Comparison of ENCODE assay signal across 24 cellular contexts in the genomic region with DNA sequence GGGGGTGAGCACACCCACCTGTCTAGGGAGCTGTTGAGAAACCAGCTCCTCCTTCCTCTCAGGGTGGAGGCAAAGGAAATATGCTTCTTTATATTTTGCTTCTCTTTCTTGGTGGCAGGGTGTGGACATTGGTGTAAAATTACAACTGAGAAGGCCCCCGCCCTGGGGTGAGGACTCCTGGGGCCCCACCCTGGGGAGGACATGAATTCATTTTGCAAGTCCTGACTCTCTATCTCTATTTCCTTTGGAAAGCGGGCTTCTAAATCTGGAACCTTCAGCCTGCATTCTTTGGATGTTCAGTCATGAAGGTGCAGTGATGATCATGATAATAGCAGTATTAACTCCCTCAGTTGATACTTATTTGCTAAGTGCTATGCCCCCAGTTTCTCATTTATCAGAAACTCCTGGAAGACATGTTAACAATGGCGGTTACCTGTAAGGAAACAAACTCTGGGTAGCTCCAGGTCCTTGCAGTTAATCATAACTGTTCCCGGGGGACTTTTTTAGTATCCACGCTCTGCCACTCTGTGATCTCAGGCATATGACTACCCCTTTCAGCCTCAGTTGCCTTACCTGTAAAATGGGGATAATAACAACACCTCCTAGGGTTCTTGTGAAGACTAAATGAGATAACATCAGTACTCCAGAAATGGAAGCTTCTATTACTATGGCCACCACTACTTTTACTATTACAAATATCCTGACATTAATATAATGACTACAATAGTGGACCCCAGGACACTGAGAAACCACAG. TPM values are rescaled to one million over a fixed set of nuclear protein-coding genes. Genes with fewer than 3 reads are reported as not detected.
DNase-seq lines count a peak whose midpoint lies in the region; ATAC-seq and TF ChIP-seq lines count a peak whose summit lies in the region.
"Had no signal": no experiment of that assay in that cellular context is flagged by ENCODE, and none has a peak within 500 bp of the region (broad histone marks: within the 10 kb centered on the region; RNA-seq: fewer than 3 reads in every experiment).

No MANE protein-coding gene starts in this region.

- WGBS in mammary epithelial cell (ENCODE audit: low coverage, missing lambda C conversion rate) = 69% methylated on average over 5 of the region's 5 CpGs
- 83% methylated on average over 5 of the region's 5 CpGs for WGBS in urinary bladder

- peak overlapping the region; percentile 24 for H3K9ac ChIP-seq in mammary epithelial cell (ENCODE audit: insufficient read depth, low read length)

- peak overlapping the region; percentile 38 for H2AFZ ChIP-seq in mammary epithelial cell (ENCODE audit: low read depth, low read length)

- no peaks in the 10 kb centered on the region for H4K20me1 ChIP-seq in mammary epithelial cell (ENCODE audit: insufficient read depth, low read length)

- no peaks in the 10 kb centered on the region for H3K27me3 Mint-ChIP-seq in MCF 10A (ENCODE audit: insufficient read depth, unreplicated experiment)
- no peaks in the 10 kb centered on the region for H3K27me3 Mint-ChIP-seq in mesothelial cell of epicardium (ENCODE audit: low read depth)

- intact Hi-C loops in MCF 10A (cut with micrococcal nuclease) (no loop called here), breast epithelium (cut with DNase I; ENCODE audit: low total_unique reads) (no loop called here), mammary epithelial cell (cut with micrococcal nuclease) (no loop called here)

- peaks cover 37% of the 10 kb centered on the region for H3K4me1 Mint-ChIP-seq in MCF 10A (ENCODE audit: insufficient read depth, unreplicated experiment)
- peaks cover 22% of the 10 kb centered on the region for H3K4me1 Mint-ChIP-seq in mesothelial cell of epicardium

- no peak for TF ChIP-seq POLR2A in breast epithelium (IDR thresholded peaks at IDR 0.05)

- H3K9me3 Mint-ChIP-seq in MCF 10A (ENCODE audit: unreplicated experiment) (no peaks in the 10 kb centered on the region), mesothelial cell of epicardium (no peaks in the 10 kb centered on the region)

- DNase-seq in MCF 10A (ENCODE audit: unreplicated experiment) (no peak), breast epithelium (ENCODE audit: low spot score in 2 of 2) (no peak), mammary epithelial cell (peak; percentile 86), mesothelial cell of epicardium (ENCODE audit: low spot score in 2 of 2, unreplicated experiment in 2 of 2) (no peak), NCI-H2227 (lab: John Stamatoyannopoulos, UW; ENCODE audit: unreplicated experiment) (no peak), NCI-H2171 (lab: John Stamatoyannopoulos, UW) (no peak)
- DNase-seq: activated CD4-positive, alpha-beta T cell treated with anti-CD3 and anti-CD28 coated beads for 1 hour; activated naive CD4-positive, alpha-beta T cell treated with anti-CD3 and anti-CD28 coated beads, Interleukin-2, amount 50 U/mL, for 16 hours; activated T-cell treated with anti-CD3 and anti-CD28 coated beads, Interleukin-2, amount 50 U/mL, for 48 hours; aorta; C1 segment of cervical spinal cord; cerebellar nuclear complex; effector CD8-positive, alpha-beta T cell; NCI-H1436 treated with DMSO at 0.1 percent for 48 hours; NCI-H2171 treated with DMSO at 0.1 percent for 48 hours; NCI-H82; stimulated activated CD4-positive, alpha-beta T cell treated with anti-CD3 and anti-CD28 coated beads, Interleukin-12 subunit alpha, Interleukin-12 subunit beta, amount 100 ng/mL, for 4 hours; stimulated activated CD8-positive, alpha-beta memory T cell treated with anti-CD3 and anti-CD28 coated beads, Interleukin-4, amount 100 ng/mL, for 48 hours had no signal

- H3K4me3 Mint-ChIP-seq in MCF 10A (ENCODE audit: unreplicated experiment) (peak overlapping the region; percentile 42), mesothelial cell of epicardium (no peak overlapping the region)

- dilution Hi-C loops in mammary epithelial cell (cut with HindIII; ENCODE audit: low sequenced_read_pairs) = no loop called here

- ATAC-seq in GM21526 (IDR thresholded peaks at IDR 0.05; ENCODE audit: low FRiP score, unreplicated experiment) = no peak
- ATAC-seq: left lobe of liver, Panc1 had no signal

- H3K79me2 ChIP-seq in mammary epithelial cell (ENCODE audit: insufficient read depth, low read length) = no peaks in the 10 kb centered on the region

- in situ Hi-C loops in mammary epithelial cell (cut with MboI; ENCODE audit: low sequenced_read_pairs in 2 of 2) = no loop called here

- CTCF ChIA-PET in MCF 10A (lab: Yijun Ruan, JAX) = interaction anchor here (0.7 to 1.1 kb wide), 4 partner anchors 10 to 29 kb away, joined by 3 to 5 read pairs (median 4); no protein-coding TSS in a partner anchor
- CTCF ChIA-PET in mammary epithelial cell (lab: Charles Lee; ENCODE audit: low non-redundant PET) = interaction anchor here (0.6 kb wide), 1 partner anchor 40 kb away, joined by 3 read pairs; no protein-coding TSS in a partner anchor

- H3K4me3 ChIP-seq in breast epithelium (no peak overlapping the region), mammary epithelial cell (replicated peaks in 1 of 3; ENCODE audit: insufficient read depth in 1 of 3, low read depth in 2 of 3, low read length in 3 of 3) (no peak overlapping the region), urinary bladder (ENCODE audit: low read depth, low read length) (no peak overlapping the region)
- H3K4me3 ChIP-seq: SK-N-MC had no signal

- H3K27ac ChIP-seq in breast epithelium = no peak overlapping the region
- peak overlapping the region; percentile 96 for H3K27ac ChIP-seq in mammary epithelial cell (ENCODE audit: insufficient read depth, low read depth, low read length)
- peak overlapping the region; percentile 31 for H3K27ac ChIP-seq in urinary bladder (ENCODE audit: low read depth)
- H3K27ac ChIP-seq: neutrophil, SK-N-MC had no signal

- no peaks in the 10 kb centered on the region for H3K36me3 ChIP-seq in breast epithelium
- H3K36me3 ChIP-seq in mammary epithelial cell (ENCODE audit: insufficient read depth, low read length) = no peaks in the 10 kb centered on the region
- H3K36me3 ChIP-seq in urinary bladder (ENCODE audit: insufficient read depth) = no peaks in the 10 kb centered on the region
- H3K36me3 ChIP-seq: neutrophil had no signal

- peaks cover 7% of the 10 kb centered on the region for H3K36me3 Mint-ChIP-seq in MCF 10A (ENCODE audit: insufficient read depth, unreplicated experiment)
- no peaks in the 10 kb centered on the region for H3K36me3 Mint-ChIP-seq in mesothelial cell of epicardium

- no peak overlapping the region for H3K4me2 ChIP-seq in mammary epithelial cell (ENCODE audit: insufficient read depth, low read depth, low read length)

- no peaks in the 10 kb centered on the region for H3K9me3 ChIP-seq in breast epithelium
- no peaks in the 10 kb centered on the region for H3K9me3 ChIP-seq in mammary epithelial cell (replicated peaks; ENCODE audit: insufficient read depth, low read length)
- H3K9me3 ChIP-seq: neutrophil had no signal

- H3K27me3 ChIP-seq in breast epithelium (no peaks in the 10 kb centered on the region), mammary epithelial cell (ENCODE audit: insufficient read depth, low read length) (no peaks in the 10 kb centered on the region)
- H3K27me3 ChIP-seq: neutrophil had no signal

- peak overlapping the region; percentile 92 for H3K27ac Mint-ChIP-seq in MCF 10A (ENCODE audit: low read depth, unreplicated experiment)
- peak overlapping the region; percentile 89 for H3K27ac Mint-ChIP-seq in mesothelial cell of epicardium

- POLR2A ChIA-PET in MCF 10A (lab: Yijun Ruan, JAX) = interaction anchor here (0.6 to 2.8 kb wide), 6 partner anchors 10 to 46 kb away, joined by 3 to 14 read pairs (median 4); no protein-coding TSS in a partner anchor

- H3K4me1 ChIP-seq in breast epithelium (peaks cover 0 to 8% of the 10 kb centered on the region in 2 donors), mammary epithelial cell (ENCODE audit: insufficient read depth, low read length) (peaks cover 50% of the 10 kb centered on the region), urinary bladder (ENCODE audit: insufficient read depth) (no peaks in the 10 kb centered on the region)

- BruUV-seq in MCF 10A (replicated peaks; lab: Mats Ljungman, UMichigan) (no TSS peak), mammary epithelial cell (replicated peaks; lab: Mats Ljungman, UMichigan) (TSS peak; percentile 30)

- TF ChIP-seq CTCF in MCF 10A (IDR thresholded peaks at IDR 0.05; ENCODE audit: unreplicated experiment) = no peak
- TF ChIP-seq CTCF in breast epithelium (IDR thresholded peaks at IDR 0.05) = no peak
- TF ChIP-seq CTCF in mammary epithelial cell (conservative IDR thresholded peaks at IDR 0.05 in 1 of 2, IDR thresholded peaks at IDR 0.05 in 1 of 2; ENCODE audit: extremely low read depth in 1 of 2, insufficient read depth in 1 of 2, low read depth in 1 of 2, low read length in 2 of 2) = no peak
- TF ChIP-seq CTCF in mesothelial cell of epicardium (IDR thresholded peaks at IDR 0.05; ENCODE audit: unreplicated experiment) = no peak

RNA-seq across cellular contexts. Expression of gene FLNB, which starts 7.3 kb away (rescaled TPM):
- 580 and 593 TPM in 2 replicates for total RNA-seq in MCF 10A (2022)
- total RNA-seq in breast epithelium = 100 to 1,000 TPM in 2 of 3 donors, 10 to 100 TPM in 1; 40.3 to 242 (median 164) TPM
- total RNA-seq in mammary epithelial cell = 1,000 to 10,000 TPM in 1 of 2 donors, 100 to 1,000 TPM in 1; 930 to 1,038 TPM
- polyA plus RNA-seq in mammary epithelial cell = 415 TPM
- 1,694 TPM for polyA minus RNA-seq in mammary epithelial cell
- total RNA-seq in mesothelial cell of epicardium = 173 to 190 TPM (median 177 TPM) in 3 replicates
- total RNA-seq in urinary bladder = 155 TPM
- polyA plus RNA-seq in urinary bladder = 98.3 TPM

Comparison
In these comparisons a context has a peak if more than half of its experiments do, and no peak if none do; other contexts are left out.
1. H3K27ac ChIP-seq: peak in mammary epithelial cell (single experiment) and urinary bladder (single experiment); none in breast epithelium (0 of 2).